8 cellular contexts compared by ENCODE assay signal in the genomic region with DNA sequence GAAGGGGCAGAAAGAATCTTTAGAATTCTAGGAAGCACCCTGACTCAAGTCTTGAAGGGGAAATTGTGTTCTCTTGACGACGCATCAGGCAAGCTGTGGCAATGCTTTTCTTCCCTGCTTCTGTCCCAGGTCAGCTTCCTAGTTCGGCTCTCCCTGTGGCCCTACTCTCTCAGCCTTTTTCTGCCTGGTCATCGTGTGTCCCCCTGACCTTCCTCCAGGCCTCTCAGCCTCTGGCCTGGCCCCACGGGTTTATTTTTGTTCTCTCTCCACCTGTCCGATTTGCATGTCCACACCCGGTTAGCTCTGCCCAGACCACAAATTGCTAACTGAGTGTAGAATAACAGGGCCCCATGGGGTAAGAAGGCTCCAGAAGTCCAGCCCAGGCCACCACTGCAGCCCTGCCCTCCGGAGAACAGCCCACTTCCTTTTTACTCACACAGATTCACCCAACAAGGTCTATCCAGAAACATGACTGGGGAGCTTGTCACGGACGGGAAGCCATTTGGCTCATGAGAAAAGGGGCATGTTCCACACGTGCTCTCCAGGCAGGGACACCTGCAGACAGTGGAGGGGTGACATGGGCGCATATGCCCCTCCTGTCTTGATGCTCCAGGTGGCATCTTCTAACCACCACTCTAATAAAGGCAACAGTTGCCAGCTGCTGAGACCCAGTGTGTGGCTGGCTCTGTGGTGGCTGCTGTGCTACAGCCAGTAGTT. TPM values are rescaled to one million over a fixed set of nuclear protein-coding genes. Genes with fewer than 3 reads are reported as not detected.
A peak's percentile ranks its signal among the peaks of the same experiment; 100 is the strongest.
DNase-seq lines count a peak whose midpoint lies in the region; ATAC-seq and TF ChIP-seq lines count a peak whose summit lies in the region.

No MANE protein-coding gene starts in this region.

- ATAC-seq in GM18909 (IDR thresholded peaks at IDR 0.05; ENCODE audit: poor library complexity, unreplicated experiment) (peak; percentile 61), HG02623 (IDR thresholded peaks at IDR 0.05; ENCODE audit: unreplicated experiment) (peak; percentile 42), omental fat pad (ENCODE audit: low FRiP score) (no peak)

- POLR2A ChIA-PET in activated CD4-positive, alpha-beta T cell treated with anti-CD3 and anti-CD28 coated beads, Interleukin-2, amount 10 ng/mL, durations not matched to agents 7 days and 5 days (lab: Charles Lee) = no interaction called here

- peak; percentile 67 to 75 for DNase-seq in NOMO-1 (lab: John Stamatoyannopoulos, UW; ENCODE audit: unreplicated experiment in 2 of 2)
- DNase-seq in activated CD4-positive, alpha-beta T cell treated with anti-CD3 and anti-CD28 coated beads, Interleukin-2, amount 10 ng/mL, durations not matched to agents 7 days and 5 days = no peak
- DNase-seq in cortex of kidney (lab: John Stamatoyannopoulos, UW) = no peak
- DNase-seq in omental fat pad (ENCODE audit: low spot score) = no peak
- DNase-seq in BE2C = no peak

- no peak overlapping the region for H3K4me3 ChIP-seq in BE2C (ENCODE audit: low read depth, low read length)

- H3K36me3 Mint-ChIP-seq in nephron (ENCODE audit: low read depth) = no peaks in the 10 kb centered on the region
- H3K36me3 Mint-ChIP-seq in activated CD4-positive, alpha-beta T cell treated with anti-CD3 and anti-CD28 coated beads, Interleukin-2, amount 10 ng/mL, durations not matched to agents 7 days and 5 days (ENCODE audit: low read depth) = no peaks in the 10 kb centered on the region

- H3K36me3 ChIP-seq in BE2C = no peaks in the 10 kb centered on the region

- H3K9me3 ChIP-seq in BE2C = no peaks in the 10 kb centered on the region

- no peaks in the 10 kb centered on the region for H3K27me3 ChIP-seq in BE2C

- H3K27ac Mint-ChIP-seq in nephron = peak overlapping the region in 2 of 3 experiments; percentile 8 to 64
- no peak overlapping the region for H3K27ac Mint-ChIP-seq in activated CD4-positive, alpha-beta T cell treated with anti-CD3 and anti-CD28 coated beads, Interleukin-2, amount 10 ng/mL, durations not matched to agents 7 days and 5 days

- H3K4me3 Mint-ChIP-seq in nephron = peak overlapping the region in 1 of 3 experiments; percentile 7
- no peak overlapping the region for H3K4me3 Mint-ChIP-seq in activated CD4-positive, alpha-beta T cell treated with anti-CD3 and anti-CD28 coated beads, Interleukin-2, amount 10 ng/mL, durations not matched to agents 7 days and 5 days

- H3K4me1 Mint-ChIP-seq in nephron = peaks cover 69% of the 10 kb centered on the region
- H3K4me1 Mint-ChIP-seq in activated CD4-positive, alpha-beta T cell treated with anti-CD3 and anti-CD28 coated beads, Interleukin-2, amount 10 ng/mL, durations not matched to agents 7 days and 5 days = peaks cover 9% of the 10 kb centered on the region

- peaks cover 21% of the 10 kb centered on the region for H3K27me3 Mint-ChIP-seq in nephron (ENCODE audit: low read depth)
- H3K27me3 Mint-ChIP-seq in activated CD4-positive, alpha-beta T cell treated with anti-CD3 and anti-CD28 coated beads, Interleukin-2, amount 10 ng/mL, durations not matched to agents 7 days and 5 days = peaks cover 4% of the 10 kb centered on the region

- TF ChIP-seq CTCF in nephron (IDR thresholded peaks at IDR 0.05; ENCODE audit: unreplicated experiment in 3 of 3) = no peak
- no peak for TF ChIP-seq CTCF in omental fat pad (IDR thresholded peaks at IDR 0.05)
- TF ChIP-seq CTCF in BE2C (IDR thresholded peaks at IDR 0.05; ENCODE audit: low read depth, low read length) = no peak

- peaks cover 17% of the 10 kb centered on the region for H3K4me1 ChIP-seq in BE2C

- H3K9me3 Mint-ChIP-seq in nephron = no peaks in the 10 kb centered on the region
- no peaks in the 10 kb centered on the region for H3K9me3 Mint-ChIP-seq in activated CD4-positive, alpha-beta T cell treated with anti-CD3 and anti-CD28 coated beads, Interleukin-2, amount 10 ng/mL, durations not matched to agents 7 days and 5 days

- CTCF ChIA-PET in activated CD4-positive, alpha-beta T cell treated with anti-CD3 and anti-CD28 coated beads, Interleukin-2, amount 10 ng/mL, durations not matched to agents 7 days and 5 days (lab: Charles Lee) = interaction anchor here (0.6 to 3.4 kb wide), 4 partner anchors 11 to 36 kb away, joined by 3 to 14 read pairs (median 4); no protein-coding TSS in a partner anchor

RNA-seq across cellular contexts. Expression of a gene that starts 9.8 kb away (rescaled TPM):
- total RNA-seq in activated CD4-positive, alpha-beta T cell treated with anti-CD3 and anti-CD28 coated beads, Interleukin-2, amount 10 ng/mL, durations not matched to agents 7 days and 5 days = under 1 TPM in 1 of 2 experiments, not detected in 1; 0.17 TPM
- 1 to 10 TPM in 2 of 4 donors, under 1 TPM in 2; 0.24 to 2.4 (median 0.95) TPM for total RNA-seq in omental fat pad
- polyA plus RNA-seq in BE2C (2012; ENCODE audit: insufficient read depth, insufficient read length, low read depth) = 0.31 TPM

Comparison
In these comparisons a context has a peak if more than half of its experiments do, and no peak if none do; other contexts are left out.
1. DNase-seq: peak in NOMO-1 (2 of 2); none in activated CD4-positive, alpha-beta T cell treated with anti-CD3 and anti-CD28 coated beads, Interleukin-2, amount 10 ng/mL, durations not matched to agents 7 days and 5 days (single experiment), cortex of kidney (single experiment), omental fat pad (single experiment) and BE2C (single experiment).